In the genomic region with DNA sequence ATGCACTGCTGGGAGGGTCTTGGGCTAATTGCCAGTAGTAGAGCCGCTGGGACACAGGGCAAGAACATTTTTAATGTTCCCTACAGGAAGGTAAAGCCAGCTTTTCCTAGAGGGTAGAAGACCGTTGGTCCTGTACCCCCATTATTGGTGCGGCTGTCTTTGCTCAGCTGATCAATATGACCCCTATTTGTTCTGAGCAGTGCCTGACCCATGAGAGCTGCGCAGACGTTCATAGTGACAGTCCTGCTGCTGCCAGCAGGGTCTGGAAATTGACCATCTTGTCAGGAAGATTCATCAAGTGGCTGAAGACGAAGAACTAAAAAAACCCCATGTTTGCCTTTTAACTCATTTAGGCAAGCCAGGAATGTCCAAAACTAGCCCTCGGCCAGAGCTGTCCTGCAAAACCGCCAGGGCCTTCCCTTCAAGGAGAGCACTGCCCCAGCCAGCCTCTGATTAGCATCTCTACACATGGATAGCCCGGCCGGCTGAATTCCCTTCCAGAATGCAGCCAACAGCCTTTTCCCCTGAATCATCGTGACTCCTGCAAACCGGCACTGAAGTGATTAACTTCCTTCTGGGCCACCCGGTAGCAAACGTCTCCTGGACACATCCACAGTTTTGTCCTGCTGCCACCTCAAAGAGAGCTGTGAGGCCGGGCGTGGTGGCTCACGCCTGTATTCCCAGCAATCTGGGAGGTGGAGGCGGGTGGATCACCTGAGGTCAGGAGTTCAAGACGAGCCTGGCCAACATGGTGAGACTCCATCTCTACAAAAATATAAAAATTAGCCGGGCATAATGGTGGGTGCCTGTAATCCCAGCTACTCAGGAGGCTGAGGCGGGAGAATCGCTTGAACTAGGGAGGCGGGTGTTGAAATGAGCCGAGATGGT, we compare ENCODE assay signal across 1 cellular context.
A peak's percentile ranks its signal among the peaks of the same experiment; 100 is the strongest.
TF ChIP-seq lines count a peak whose summit lies in the region.

No MANE protein-coding gene starts in this region.

TF ChIP-seq in K562, 482 proteins besides CTCF, POLR2A, EP300 and RAD21 (continued from another document and continues in another):
- TF ChIP-seq NBN (IDR thresholded peaks at IDR 0.05; ENCODE audit: low read depth), result peak; percentile 71; the same call in 1 of the 2 replicates
- peak; percentile 51; the same call in 1 of the 2 replicates for TF ChIP-seq TCF3 (CRISPR knock-in tag; IDR thresholded peaks at IDR 0.05)
- no peak for TF ChIP-seq SETDB1 (IDR thresholded peaks at IDR 0.05; ENCODE audit: low read length)
- no peak for TF ChIP-seq MCM3 (IDR thresholded peaks at IDR 0.05)
- peak; percentile 84 for TF ChIP-seq ARID1B (IDR thresholded peaks at IDR 0.05)
- no peak for TF ChIP-seq ZNF408 (CRISPR knock-in tag; IDR thresholded peaks at IDR 0.05; ENCODE audit: low read depth)
- TF ChIP-seq, protein P1, sequence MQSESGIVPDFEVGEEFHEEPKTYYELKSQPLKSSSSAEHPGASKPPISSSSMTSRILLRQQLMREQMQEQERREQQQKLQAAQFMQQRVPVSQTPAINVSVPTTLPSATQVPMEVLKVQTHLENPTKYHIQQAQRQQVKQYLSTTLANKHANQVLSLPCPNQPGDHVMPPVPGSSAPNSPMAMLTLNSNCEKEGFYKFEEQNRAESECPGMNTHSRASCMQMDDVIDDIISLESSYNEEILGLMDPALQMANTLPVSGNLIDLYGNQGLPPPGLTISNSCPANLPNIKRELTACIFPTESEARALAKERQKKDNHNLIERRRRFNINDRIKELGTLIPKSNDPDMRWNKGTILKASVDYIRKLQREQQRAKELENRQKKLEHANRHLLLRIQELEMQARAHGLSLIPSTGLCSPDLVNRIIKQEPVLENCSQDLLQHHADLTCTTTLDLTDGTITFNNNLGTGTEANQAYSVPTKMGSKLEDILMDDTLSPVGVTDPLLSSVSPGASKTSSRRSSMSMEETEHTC (IDR thresholded peaks at IDR 0.05), result no peak
- TF ChIP-seq HMG20A (CRISPR knock-in tag; conservative IDR thresholded peaks at IDR 0.05), result no peak
- no peak for TF ChIP-seq ZNF444 (CRISPR knock-in tag; IDR thresholded peaks at IDR 0.05)
- no peak for TF ChIP-seq FOXA1 (IDR thresholded peaks at IDR 0.05; ENCODE audit: borderline replicate concordance)
- no peak for TF ChIP-seq CREBBP (IDR thresholded peaks at IDR 0.05; ENCODE audit: low read depth, low read length)
- TF ChIP-seq MYBL2 (IDR thresholded peaks at IDR 0.05; ENCODE audit: low read depth), result no peak
- TF ChIP-seq MYBL2 (CRISPR knock-in tag; IDR thresholded peaks at IDR 0.05; ENCODE audit: borderline replicate concordance), result no peak
- TF ChIP-seq, protein P2, sequence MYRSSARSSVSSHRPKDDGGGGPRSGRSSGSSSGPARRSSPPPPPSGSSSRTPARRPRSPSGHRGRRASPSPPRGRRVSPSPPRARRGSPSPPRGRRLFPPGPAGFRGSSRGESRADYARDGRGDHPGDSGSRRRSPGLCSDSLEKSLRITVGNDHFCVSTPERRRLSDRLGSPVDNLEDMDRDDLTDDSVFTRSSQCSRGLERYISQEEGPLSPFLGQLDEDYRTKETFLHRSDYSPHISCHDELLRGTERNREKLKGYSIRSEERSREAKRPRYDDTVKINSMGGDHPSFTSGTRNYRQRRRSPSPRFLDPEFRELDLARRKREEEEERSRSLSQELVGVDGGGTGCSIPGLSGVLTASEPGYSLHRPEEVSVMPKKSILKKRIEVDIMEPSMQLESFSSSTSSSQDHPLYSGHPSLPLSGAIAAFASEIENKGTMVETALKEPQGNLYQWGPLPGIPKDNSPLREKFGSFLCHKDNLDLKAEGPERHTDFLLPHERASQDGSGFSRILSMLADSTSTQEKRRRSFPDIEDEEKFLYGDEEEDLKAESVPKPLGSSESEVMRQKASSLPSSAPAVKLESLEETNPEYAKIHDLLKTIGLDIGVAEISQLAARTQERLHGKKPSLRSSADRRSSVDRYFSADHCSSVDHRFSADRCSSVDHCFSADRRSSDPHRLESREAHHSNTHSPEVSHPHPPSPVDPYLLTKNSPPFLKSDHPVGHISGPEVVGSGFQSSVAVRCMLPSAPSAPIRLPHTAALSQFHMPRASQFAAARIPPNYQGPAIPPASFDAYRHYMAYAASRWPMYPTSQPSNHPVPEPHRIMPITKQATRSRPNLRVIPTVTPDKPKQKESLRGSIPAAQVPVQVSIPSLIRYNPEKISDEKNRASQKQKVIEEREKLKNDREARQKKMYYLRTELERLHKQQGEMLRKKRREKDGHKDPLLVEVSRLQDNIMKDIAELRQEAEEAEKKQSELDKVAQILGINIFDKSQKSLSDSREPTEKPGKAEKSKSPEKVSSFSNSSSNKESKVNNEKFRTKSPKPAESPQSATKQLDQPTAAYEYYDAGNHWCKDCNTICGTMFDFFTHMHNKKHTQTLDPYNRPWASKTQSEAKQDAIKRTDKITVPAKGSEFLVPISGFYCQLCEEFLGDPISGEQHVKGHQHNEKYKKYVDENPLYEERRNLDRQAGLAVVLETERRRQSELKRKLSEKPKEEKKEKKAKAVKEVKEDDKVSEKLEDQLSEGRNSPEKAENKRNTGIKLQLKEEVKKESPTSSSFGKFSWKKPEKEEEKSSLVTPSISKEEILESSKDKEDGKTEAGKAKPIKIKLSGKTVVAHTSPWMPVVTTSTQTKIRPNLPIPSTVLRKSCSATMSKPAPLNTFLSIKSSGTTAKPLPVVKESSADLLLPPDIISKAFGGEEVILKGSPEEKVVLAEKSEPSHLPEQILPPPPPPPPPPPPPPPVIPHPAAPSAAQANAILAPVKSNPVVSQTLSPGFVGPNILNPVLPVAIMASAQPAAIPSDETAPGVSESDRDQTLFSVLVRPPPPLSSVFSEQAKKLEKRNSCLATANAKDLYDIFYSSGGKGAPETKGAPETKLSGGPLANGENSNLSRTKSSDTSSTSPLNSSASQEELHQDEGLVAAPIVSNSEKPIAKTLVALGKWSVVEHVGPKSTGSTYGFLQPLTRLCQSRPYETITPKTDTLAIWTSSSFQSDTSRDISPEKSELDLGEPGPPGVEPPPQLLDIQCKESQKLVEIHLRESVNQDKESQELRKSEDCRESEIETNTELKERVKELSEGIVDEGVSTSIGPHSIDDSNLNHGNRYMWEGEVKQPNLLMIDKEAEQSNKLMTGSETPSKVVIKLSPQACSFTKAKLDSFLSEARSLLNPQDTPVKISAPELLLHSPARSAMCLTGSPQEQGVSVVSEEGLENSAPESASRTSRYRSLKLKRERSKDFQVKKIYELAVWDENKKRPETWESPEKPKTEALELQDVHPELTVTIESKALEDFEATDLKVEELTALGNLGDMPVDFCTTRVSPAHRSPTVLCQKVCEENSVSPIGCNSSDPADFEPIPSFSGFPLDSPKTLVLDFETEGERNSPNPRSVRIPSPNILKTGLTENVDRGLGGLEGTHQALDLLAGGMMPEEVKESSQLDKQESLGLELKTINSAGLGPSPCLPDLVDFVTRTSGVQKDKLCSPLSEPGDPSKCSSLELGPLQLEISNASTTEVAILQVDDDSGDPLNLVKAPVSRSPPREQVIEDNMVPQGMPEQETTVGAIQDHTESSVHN (IDR thresholded peaks at IDR 0.05; ENCODE audit: borderline replicate concordance in 1 of 2, low read depth in 1 of 2), result peak in 1 of 2 experiments; percentile 68; a peak in 1 of 4 replicates
- TF ChIP-seq NR2F6 (CRISPR knock-in tag; IDR thresholded peaks at IDR 0.05), result no peak
- TF ChIP-seq ETV5 (CRISPR knock-in tag; IDR thresholded peaks at IDR 0.05; ENCODE audit: low read depth), result no peak
- TF ChIP-seq ZNF143 (CRISPR knock-in tag; IDR thresholded peaks at IDR 0.05), result no peak
- TF ChIP-seq ZNF644 (tag; IDR thresholded peaks at IDR 0.05; ENCODE audit: low read depth), result peak; percentile 76
- TF ChIP-seq ZNF507 (tag; conservative IDR thresholded peaks at IDR 0.05), result no peak
- TF ChIP-seq ZNF583 (CRISPR knock-in tag; IDR thresholded peaks at IDR 0.05), result no peak
- TF ChIP-seq, protein P3, sequence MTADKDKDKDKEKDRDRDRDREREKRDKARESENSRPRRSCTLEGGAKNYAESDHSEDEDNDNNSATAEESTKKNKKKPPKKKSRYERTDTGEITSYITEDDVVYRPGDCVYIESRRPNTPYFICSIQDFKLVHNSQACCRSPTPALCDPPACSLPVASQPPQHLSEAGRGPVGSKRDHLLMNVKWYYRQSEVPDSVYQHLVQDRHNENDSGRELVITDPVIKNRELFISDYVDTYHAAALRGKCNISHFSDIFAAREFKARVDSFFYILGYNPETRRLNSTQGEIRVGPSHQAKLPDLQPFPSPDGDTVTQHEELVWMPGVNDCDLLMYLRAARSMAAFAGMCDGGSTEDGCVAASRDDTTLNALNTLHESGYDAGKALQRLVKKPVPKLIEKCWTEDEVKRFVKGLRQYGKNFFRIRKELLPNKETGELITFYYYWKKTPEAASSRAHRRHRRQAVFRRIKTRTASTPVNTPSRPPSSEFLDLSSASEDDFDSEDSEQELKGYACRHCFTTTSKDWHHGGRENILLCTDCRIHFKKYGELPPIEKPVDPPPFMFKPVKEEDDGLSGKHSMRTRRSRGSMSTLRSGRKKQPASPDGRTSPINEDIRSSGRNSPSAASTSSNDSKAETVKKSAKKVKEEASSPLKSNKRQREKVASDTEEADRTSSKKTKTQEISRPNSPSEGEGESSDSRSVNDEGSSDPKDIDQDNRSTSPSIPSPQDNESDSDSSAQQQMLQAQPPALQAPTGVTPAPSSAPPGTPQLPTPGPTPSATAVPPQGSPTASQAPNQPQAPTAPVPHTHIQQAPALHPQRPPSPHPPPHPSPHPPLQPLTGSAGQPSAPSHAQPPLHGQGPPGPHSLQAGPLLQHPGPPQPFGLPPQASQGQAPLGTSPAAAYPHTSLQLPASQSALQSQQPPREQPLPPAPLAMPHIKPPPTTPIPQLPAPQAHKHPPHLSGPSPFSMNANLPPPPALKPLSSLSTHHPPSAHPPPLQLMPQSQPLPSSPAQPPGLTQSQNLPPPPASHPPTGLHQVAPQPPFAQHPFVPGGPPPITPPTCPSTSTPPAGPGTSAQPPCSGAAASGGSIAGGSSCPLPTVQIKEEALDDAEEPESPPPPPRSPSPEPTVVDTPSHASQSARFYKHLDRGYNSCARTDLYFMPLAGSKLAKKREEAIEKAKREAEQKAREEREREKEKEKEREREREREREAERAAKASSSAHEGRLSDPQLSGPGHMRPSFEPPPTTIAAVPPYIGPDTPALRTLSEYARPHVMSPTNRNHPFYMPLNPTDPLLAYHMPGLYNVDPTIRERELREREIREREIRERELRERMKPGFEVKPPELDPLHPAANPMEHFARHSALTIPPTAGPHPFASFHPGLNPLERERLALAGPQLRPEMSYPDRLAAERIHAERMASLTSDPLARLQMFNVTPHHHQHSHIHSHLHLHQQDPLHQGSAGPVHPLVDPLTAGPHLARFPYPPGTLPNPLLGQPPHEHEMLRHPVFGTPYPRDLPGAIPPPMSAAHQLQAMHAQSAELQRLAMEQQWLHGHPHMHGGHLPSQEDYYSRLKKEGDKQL (CRISPR knock-in tag; IDR thresholded peaks at IDR 0.05; ENCODE audit: borderline replicate concordance), result no peak
- no peak for TF ChIP-seq THRAP3 (IDR thresholded peaks at IDR 0.05; ENCODE audit: borderline replicate concordance)
- peak; percentile 98 for TF ChIP-seq MAFF (IDR thresholded peaks at IDR 0.05; ENCODE audit: low read length)
- no peak; the same call in 1 of the 2 replicates for TF ChIP-seq HSF4 (CRISPR knock-in tag; IDR thresholded peaks at IDR 0.05; ENCODE audit: borderline replicate concordance)
- TF ChIP-seq, protein P4, sequence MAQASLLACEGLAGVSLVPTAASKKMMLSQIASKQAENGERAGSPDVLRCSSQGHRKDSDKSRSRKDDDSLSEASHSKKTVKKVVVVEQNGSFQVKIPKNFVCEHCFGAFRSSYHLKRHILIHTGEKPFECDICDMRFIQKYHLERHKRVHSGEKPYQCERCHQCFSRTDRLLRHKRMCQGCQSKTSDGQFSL (CRISPR knock-in tag; IDR thresholded peaks at IDR 0.05), result no peak
- TF ChIP-seq, protein P4 (tag; IDR thresholded peaks at IDR 0.05), result no peak
- no peak for TF ChIP-seq ZNF551 (CRISPR knock-in tag; IDR thresholded peaks at IDR 0.05)
- TF ChIP-seq ARHGAP35 (IDR thresholded peaks at IDR 0.05; ENCODE audit: partially characterized antibody), result no peak
- TF ChIP-seq, protein P5, sequence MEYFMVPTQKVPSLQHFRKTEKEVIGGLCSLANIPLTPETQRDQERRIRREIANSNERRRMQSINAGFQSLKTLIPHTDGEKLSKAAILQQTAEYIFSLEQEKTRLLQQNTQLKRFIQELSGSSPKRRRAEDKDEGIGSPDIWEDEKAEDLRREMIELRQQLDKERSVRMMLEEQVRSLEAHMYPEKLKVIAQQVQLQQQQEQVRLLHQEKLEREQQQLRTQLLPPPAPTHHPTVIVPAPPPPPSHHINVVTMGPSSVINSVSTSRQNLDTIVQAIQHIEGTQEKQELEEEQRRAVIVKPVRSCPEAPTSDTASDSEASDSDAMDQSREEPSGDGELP (CRISPR knock-in tag; IDR thresholded peaks at IDR 0.05; ENCODE audit: borderline replicate concordance), result peak; percentile 78
- no peak for TF ChIP-seq STAT5B (CRISPR knock-in tag; IDR thresholded peaks at IDR 0.05)
- peak; percentile 78 for TF ChIP-seq ZFX (CRISPR knock-in tag; IDR thresholded peaks at IDR 0.05)
- TF ChIP-seq GABPB2 (CRISPR knock-in tag; conservative IDR thresholded peaks at IDR 0.05), result no peak
- TF ChIP-seq FOXA3 (CRISPR knock-in tag; conservative IDR thresholded peaks at IDR 0.05 in 1 of 2, IDR thresholded peaks at IDR 0.05 in 1 of 2), result 0 out of 4 replicates have a peak, but pooled peaks of 1 of the 2 experiments have one; percentile 9
- no peak for TF ChIP-seq RFX7 (CRISPR knock-in tag; IDR thresholded peaks at IDR 0.05)
- peak; percentile 97 for TF ChIP-seq MAFK (IDR thresholded peaks at IDR 0.05; ENCODE audit: low read length)
- peak; percentile 72 for TF ChIP-seq FOSL1 (tag; conservative IDR thresholded peaks at IDR 0.05)
